Comparison of ENCODE assay signal across 11 cellular contexts in the genomic region with DNA sequence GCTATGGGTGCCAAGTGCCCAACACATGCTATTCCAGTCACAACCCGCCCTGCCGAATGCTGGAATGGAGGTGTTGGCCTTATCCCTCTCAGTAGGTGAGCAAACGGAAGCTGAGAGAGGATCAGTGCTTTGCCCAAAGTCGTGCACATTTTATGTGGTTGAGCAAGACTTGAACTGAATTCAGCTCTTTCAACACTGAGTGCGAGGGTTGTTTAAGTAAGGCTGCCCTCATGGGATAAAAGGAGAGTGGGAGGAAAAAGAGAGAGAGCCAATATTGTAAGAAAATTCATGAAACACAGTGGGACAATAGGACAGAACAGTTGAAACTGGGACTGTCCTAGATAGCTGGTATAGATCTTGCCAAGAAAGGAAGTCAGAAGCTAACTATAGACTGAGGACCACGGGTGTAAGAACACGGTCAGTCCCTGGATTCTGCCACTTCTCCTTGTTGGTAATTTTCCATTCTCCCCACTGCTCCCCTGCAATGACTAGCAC. TPM values are rescaled to one million over a fixed set of nuclear protein-coding genes. Genes with fewer than 3 reads are reported as not detected.
DNase-seq lines count a peak whose midpoint lies in the region; ATAC-seq and TF ChIP-seq lines count a peak whose summit lies in the region.
"Had no signal": no experiment of that assay in that cellular context is flagged by ENCODE, and none has a peak within 500 bp of the region (broad histone marks: within the 10 kb centered on the region; RNA-seq: fewer than 3 reads in every experiment).

No MANE protein-coding gene starts in this region.

- H3K27me3 Mint-ChIP-seq in activated T-helper 17 cell treated with anti-CD3 and anti-CD28 coated beads, Interleukin-2, amount 50 U/mL, for 72 hours: peaks cover 40% of the 10 kb centered on the region
- H3K27me3 Mint-ChIP-seq: CD4-positive, alpha-beta T cell had no signal

- ATAC-seq in stimulated activated naive CD8-positive, alpha-beta T cell treated with anti-CD3 and anti-CD28 coated beads, Interleukin-15, Interleukin-2, amounts not matched to agents 100 U/mL and 50 U/mL, for 24 hours: no peak
- no peak for ATAC-seq in activated T-helper 17 cell treated with anti-CD3 and anti-CD28 coated beads, Interleukin-2, amount 50 U/mL, for 72 hours (replicated peaks)

- no peak overlapping the region for H3K27ac Mint-ChIP-seq in activated T-helper 17 cell treated with anti-CD3 and anti-CD28 coated beads, Interleukin-2, amount 50 U/mL, for 72 hours
- H3K27ac Mint-ChIP-seq: CD4-positive, alpha-beta T cell; memory B cell had no signal

- H3K4me1 Mint-ChIP-seq in activated T-helper 17 cell treated with anti-CD3 and anti-CD28 coated beads, Interleukin-2, amount 50 U/mL, for 72 hours: no peaks in the 10 kb centered on the region
- H3K4me1 Mint-ChIP-seq: central memory CD8-positive, alpha-beta T cell; memory B cell had no signal

- H3K36me3 Mint-ChIP-seq in activated T-helper 17 cell treated with anti-CD3 and anti-CD28 coated beads, Interleukin-2, amount 50 U/mL, for 72 hours (ENCODE audit: low read depth): no peaks in the 10 kb centered on the region
- H3K36me3 Mint-ChIP-seq: memory B cell had no signal

- no peak overlapping the region for H3K4me3 ChIP-seq in foreskin fibroblast (ENCODE audit: low read depth in 1 of 2, low read length in 2 of 2)

- H3K9me3 Mint-ChIP-seq in activated T-helper 17 cell treated with anti-CD3 and anti-CD28 coated beads, Interleukin-2, amount 50 U/mL, for 72 hours: no peaks in the 10 kb centered on the region
- H3K9me3 Mint-ChIP-seq: CD4-positive, alpha-beta T cell; central memory CD8-positive, alpha-beta T cell had no signal

- no peak for TF ChIP-seq CTCF in foreskin fibroblast (IDR thresholded peaks at IDR 0.05; ENCODE audit: low read depth, low read length)

- DNase-seq in AML-193 (lab: John Stamatoyannopoulos, UW) (peak; percentile 24 to 32), SKM-1 (lab: John Stamatoyannopoulos, UW; ENCODE audit: unreplicated experiment) (peak; percentile 71), foreskin fibroblast (peak; percentile 54 to 55), pons (ENCODE audit: low spot score) (peak; percentile 72), T-helper 1 cell (no peak), ecto neural progenitor cell (ENCODE audit: low spot score) (no peak)
- DNase-seq in stimulated activated naive CD8-positive, alpha-beta T cell treated with anti-CD3 and anti-CD28 coated beads, Interleukin-15, Interleukin-2, amounts not matched to agents 100 U/mL and 50 U/mL, for 24 hours: no peak
- DNase-seq: CD4-positive, alpha-beta T cell had no signal

- H3K4me3 Mint-ChIP-seq in activated T-helper 17 cell treated with anti-CD3 and anti-CD28 coated beads, Interleukin-2, amount 50 U/mL, for 72 hours: no peak overlapping the region
- H3K4me3 Mint-ChIP-seq: CD4-positive, alpha-beta T cell; central memory CD8-positive, alpha-beta T cell; memory B cell had no signal

RNA-seq across cellular contexts. Expression of a gene that starts 13.6 kb away (rescaled TPM):
- not detected for total RNA-seq in activated T-helper 17 cell treated with anti-CD3 and anti-CD28 coated beads, Interleukin-2, amount 50 U/mL, for 72 hours
- total RNA-seq: CD4-positive, alpha-beta T cell had no signal

RNA-seq across cellular contexts. Expression of a gene that starts 24.5 kb away (rescaled TPM):
- total RNA-seq in activated T-helper 17 cell treated with anti-CD3 and anti-CD28 coated beads, Interleukin-2, amount 50 U/mL, for 72 hours: not detected
- total RNA-seq: CD4-positive, alpha-beta T cell had no signal

RNA-seq across cellular contexts. Expression of a gene that starts 29.4 kb away (rescaled TPM):
- total RNA-seq in activated T-helper 17 cell treated with anti-CD3 and anti-CD28 coated beads, Interleukin-2, amount 50 U/mL, for 72 hours: 1 to 10 TPM; 2.8 to 6.7 TPM

Comparison
In these comparisons a context has a peak if more than half of its experiments do, and no peak if none do; other contexts are left out.
1. DNase-seq: peak in AML-193 (2 of 2), SKM-1 (single experiment), foreskin fibroblast (2 of 2) and pons (single experiment); none in T-helper 1 cell (0 of 5), stimulated activated naive CD8-positive, alpha-beta T cell treated with anti-CD3 and anti-CD28 coated beads, Interleukin-15, Interleukin-2, amounts not matched to agents 100 U/mL and 50 U/mL, for 24 hours (single experiment) and ecto neural progenitor cell (single experiment).